9 cellular contexts compared by ENCODE assay signal in the genomic region with DNA sequence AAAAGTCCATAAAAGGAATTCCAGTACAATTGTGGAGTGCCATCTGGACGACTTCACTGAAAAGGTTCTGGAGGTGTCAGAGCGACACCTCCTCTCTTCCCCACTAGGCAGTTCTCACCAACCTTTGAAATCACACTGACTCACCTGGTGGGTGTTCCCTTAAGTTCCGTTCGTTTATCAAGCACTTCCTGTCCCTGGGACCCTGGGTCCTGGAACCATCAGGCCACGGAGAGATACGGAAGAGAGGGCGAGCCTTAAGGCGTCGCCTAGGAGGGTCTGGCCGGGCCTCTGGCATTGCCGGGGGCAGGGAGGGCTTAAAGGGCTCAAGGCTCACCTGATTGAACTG. TPM values are rescaled to one million over a fixed set of nuclear protein-coding genes. Genes with fewer than 3 reads are reported as not detected.
A peak's percentile ranks its signal among the peaks of the same experiment; 100 is the strongest.
DNase-seq lines count a peak whose midpoint lies in the region; ATAC-seq, FAIRE-seq and TF ChIP-seq lines count a peak whose summit lies in the region.
"Had no signal": no experiment of that assay in that cellular context is flagged by ENCODE, and none has a peak within 500 bp of the region (broad histone marks: within the 10 kb centered on the region; RNA-seq: fewer than 3 reads in every experiment).

No MANE protein-coding gene starts in this region.

- DNase-seq in EH (ENCODE audit: low read depth) = peak; percentile 1
- no peak for DNase-seq in RWPE2 (ENCODE audit: low spot score)
- DNase-seq in head of caudate nucleus = peak in 24 of 42 donors; percentile 1 to 60 (median 18)
- no peak for DNase-seq in psoas muscle
- no peak for DNase-seq in activated CD8-positive, alpha-beta memory T cell treated with anti-CD3 and anti-CD28 coated beads, Interleukin-2, amount 50 U/mL, for 4 hours
- no peak for DNase-seq in GM10248 (ENCODE audit: extremely low spot score)
- DNase-seq in RCC 7860 (ENCODE audit: low spot score) = no peak
- DNase-seq: activated naive CD4-positive, alpha-beta T cell had no signal

- no peaks in the 10 kb centered on the region for H3K4me1 ChIP-seq in RWPE2 (ENCODE audit: insufficient read depth, poor library complexity, severe bottlenecking)
- H3K4me1 ChIP-seq in psoas muscle = no peaks in the 10 kb centered on the region

- H3K4me3 ChIP-seq in RWPE2 (ENCODE audit: severe bottlenecking) (peak overlapping the region; percentile 21), psoas muscle (peak overlapping the region; percentile 58)

- no peaks in the 10 kb centered on the region for H3K27me3 ChIP-seq in RWPE2 (ENCODE audit: insufficient read depth, poor library complexity, severe bottlenecking)
- H3K27me3 ChIP-seq in psoas muscle (ENCODE audit: insufficient read depth in 3 of 3, low read length in 2 of 3) = no peaks in the 10 kb centered on the region

- H3K27ac ChIP-seq in RWPE2 (ENCODE audit: poor library complexity, severe bottlenecking) = no peak overlapping the region
- H3K27ac ChIP-seq in psoas muscle = no peak overlapping the region

- CTCF ChIA-PET in GM10248 (lab: Yijun Ruan, JAX) = interaction anchor here (1.2 kb wide), 1 partner anchor 63 kb away, joined by 3 read pairs; no protein-coding TSS in a partner anchor

- intact Hi-C loops in head of caudate nucleus (cut with DNase I) (no loop called here), psoas muscle (cut with DNase I) (no loop called here)

- H3K9me3 ChIP-seq in RWPE2 (ENCODE audit: severe bottlenecking) (peaks cover 2% of the 10 kb centered on the region), psoas muscle (no peaks in the 10 kb centered on the region)

- POLR2A ChIA-PET in GM10248 (lab: Yijun Ruan, JAX) = no interaction called here

- H3K36me3 ChIP-seq in RWPE2 (ENCODE audit: low read depth) (no peaks in the 10 kb centered on the region), psoas muscle (ENCODE audit: insufficient read depth in 1 of 2, low read depth in 1 of 2) (no peaks in the 10 kb centered on the region)

- 62 to 66% (median 63%) methylated on average over 11 of the region's 11 CpGs for WGBS in psoas muscle, 3 donors

- no peak for FAIRE-seq in RCC 7860 (lab: Jason Lieb, UNC)

- ATAC-seq in RWPE2 (ENCODE audit: low read depth) = peak; percentile 59
- no peak for ATAC-seq in psoas muscle
- no peak for ATAC-seq in GM18517 (IDR thresholded peaks at IDR 0.05; ENCODE audit: unreplicated experiment)

- no peak for TF ChIP-seq CTCF in RWPE2 (IDR thresholded peaks at IDR 0.05; ENCODE audit: poor library complexity, severe bottlenecking)
- TF ChIP-seq CTCF in psoas muscle (IDR thresholded peaks at IDR 0.05) = no peak
- TF ChIP-seq CTCF in GM10248 (IDR thresholded peaks at IDR 0.05; ENCODE audit: control extremely low read depth, extremely low read depth, low read depth, missing control alignments) = no peak

RNA-seq across cellular contexts. Expression of a gene that starts 0.3 kb away (rescaled TPM):
- total RNA-seq in psoas muscle = under 1 TPM in 1 of 4 donors, not detected in 3; 0.46 TPM
- polyA plus RNA-seq in psoas muscle = under 1 TPM; 0.03 to 0.09 (median 0.09) TPM

Comparison
In these comparisons a context has a peak if more than half of its experiments do, and no peak if none do; other contexts are left out.
1. DNase-seq: peak in EH (single experiment) and head of caudate nucleus (24 of 42); none in RWPE2 (single experiment), psoas muscle (0 of 2), activated CD8-positive, alpha-beta memory T cell treated with anti-CD3 and anti-CD28 coated beads, Interleukin-2, amount 50 U/mL, for 4 hours (single experiment), GM10248 (single experiment) and RCC 7860 (single experiment).